ENCODE assay signal across 22 cellular contexts in the genomic region with DNA sequence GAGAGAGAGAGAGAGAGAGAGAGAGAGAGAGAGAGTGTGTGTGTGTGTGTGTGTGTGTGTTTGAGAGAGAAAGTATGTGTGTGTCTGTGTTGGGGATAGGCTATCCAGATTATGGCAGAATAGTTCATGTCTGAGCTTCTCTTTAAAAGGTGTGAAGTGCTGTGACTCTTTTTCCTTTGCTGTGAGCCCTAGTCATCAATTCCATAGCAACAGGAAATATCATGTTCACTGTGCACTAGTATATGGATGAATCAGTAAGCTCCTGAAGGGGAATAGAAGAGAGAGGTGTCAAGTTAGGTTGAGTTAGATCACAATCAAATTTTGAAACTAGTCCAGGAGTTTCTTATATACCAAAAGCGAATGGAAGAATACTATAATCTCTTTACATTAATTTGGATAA.
A peak's percentile ranks its signal among the peaks of the same experiment; 100 is the strongest.
DNase-seq lines count a peak whose midpoint lies in the region; ATAC-seq and TF ChIP-seq lines count a peak whose summit lies in the region.
"Had no signal": no experiment of that assay in that cellular context is flagged by ENCODE, and none has a peak within 500 bp of the region (broad histone marks: within the 10 kb centered on the region; RNA-seq: fewer than 3 reads in every experiment).

No MANE protein-coding gene starts in this region.

- peaks cover 11% of the 10 kb centered on the region for H3K4me1 Mint-ChIP-seq in MCF 10A (ENCODE audit: insufficient read depth, unreplicated experiment)
- no peaks in the 10 kb centered on the region for H3K4me1 Mint-ChIP-seq in activated CD8-positive, alpha-beta memory T cell treated with anti-CD3 and anti-CD28 coated beads, Interleukin-2, amount 10 ng/mL, durations not matched to agents 7 days and 5 days
- H3K4me1 Mint-ChIP-seq: central memory CD8-positive, alpha-beta T cell; stimulated activated naive CD8-positive, alpha-beta T cell treated with anti-CD3 and anti-CD28 coated beads, Interleukin-15, amount 100 ng/mL, for 72 hours had no signal

- no peak for TF ChIP-seq CTCF in mammary epithelial cell (conservative IDR thresholded peaks at IDR 0.05 in 1 of 2, IDR thresholded peaks at IDR 0.05 in 1 of 2; ENCODE audit: extremely low read depth in 1 of 2, insufficient read depth in 1 of 2, low read depth in 1 of 2, low read length in 2 of 2)
- no peak for TF ChIP-seq CTCF in MCF 10A (IDR thresholded peaks at IDR 0.05; ENCODE audit: unreplicated experiment)
- no peak for TF ChIP-seq CTCF in fibroblast of lung (conservative IDR thresholded peaks at IDR 0.05 in 1 of 2, IDR thresholded peaks at IDR 0.05 in 1 of 2; ENCODE audit: low read depth in 1 of 2, low read length in 2 of 2)

- H3K36me3 ChIP-seq in mammary epithelial cell (ENCODE audit: insufficient read depth, low read length) (no peaks in the 10 kb centered on the region), fibroblast of lung (ENCODE audit: control insufficient read depth, insufficient read depth, low read length) (no peaks in the 10 kb centered on the region)
- H3K36me3 ChIP-seq: lower lobe of right lung, upper lobe of right lung had no signal

- DNase-seq in mammary epithelial cell (peak; percentile 71), MCF 10A (ENCODE audit: unreplicated experiment) (no peak), fibroblast of lung (ENCODE audit: low read depth in 2 of 2) (peak; percentile 22 to 68), stromal cell of bone marrow (ENCODE audit: low read depth) (peak; percentile 30)
- no peak for DNase-seq in activated CD8-positive, alpha-beta memory T cell treated with anti-CD3 and anti-CD28 coated beads, Interleukin-2, amount 10 ng/mL, durations not matched to agents 7 days and 5 days
- DNase-seq: CD4-positive, alpha-beta T cell; DMS153; KG1; lower lobe of right lung; NCI-H1105 treated with DMSO at 0.1 percent for 48 hours; NCI-H2171 treated with DMSO at 0.1 percent for 48 hours; NK-92 treated with Interleukin-12 subunit alpha and Interleukin-12 subunit beta, amount 100 ng/mL, for 24 hours; RPMI8226; stimulated activated CD4-positive, alpha-beta T cell treated with anti-CD3 and anti-CD28 coated beads, Interleukin-2, amount 100 ng/mL, for 24 hours; stimulated activated naive CD8-positive, alpha-beta T cell treated with anti-CD3 and anti-CD28 coated beads, Interleukin-15, amount 100 ng/mL, for 72 hours; upper lobe of right lung had no signal

- intact Hi-C loops in mammary epithelial cell (cut with micrococcal nuclease), result no loop called here
- intact Hi-C loops in MCF 10A (cut with micrococcal nuclease), result no loop called here

- H3K4me3 Mint-ChIP-seq in MCF 10A (ENCODE audit: unreplicated experiment), result no peak overlapping the region
- no peak overlapping the region for H3K4me3 Mint-ChIP-seq in activated CD8-positive, alpha-beta memory T cell treated with anti-CD3 and anti-CD28 coated beads, Interleukin-2, amount 10 ng/mL, durations not matched to agents 7 days and 5 days
- H3K4me3 Mint-ChIP-seq: CD4-positive, alpha-beta T cell; central memory CD8-positive, alpha-beta T cell; stimulated activated naive CD8-positive, alpha-beta T cell treated with anti-CD3 and anti-CD28 coated beads, Interleukin-15, amount 100 ng/mL, for 72 hours had no signal

- H3K9me3 Mint-ChIP-seq in MCF 10A (ENCODE audit: unreplicated experiment), result no peaks in the 10 kb centered on the region
- H3K9me3 Mint-ChIP-seq in activated CD8-positive, alpha-beta memory T cell treated with anti-CD3 and anti-CD28 coated beads, Interleukin-2, amount 10 ng/mL, durations not matched to agents 7 days and 5 days (ENCODE audit: low read depth), result no peaks in the 10 kb centered on the region
- H3K9me3 Mint-ChIP-seq: stimulated activated naive CD8-positive, alpha-beta T cell treated with anti-CD3 and anti-CD28 coated beads, Interleukin-15, amount 100 ng/mL, for 72 hours had no signal

- H3K79me2 ChIP-seq in mammary epithelial cell (ENCODE audit: insufficient read depth, low read length), result no peaks in the 10 kb centered on the region
- H3K79me2 ChIP-seq in fibroblast of lung (ENCODE audit: control insufficient read depth, insufficient read depth, low read length), result no peaks in the 10 kb centered on the region

- H3K4me1 ChIP-seq in mammary epithelial cell (ENCODE audit: insufficient read depth, low read length) (no peaks in the 10 kb centered on the region), fibroblast of lung (ENCODE audit: control insufficient read depth, extremely low read depth, insufficient read depth, low read length) (peaks cover 4% of the 10 kb centered on the region)
- H3K4me1 ChIP-seq: A549, lower lobe of right lung, upper lobe of right lung had no signal

- POLR2A ChIA-PET in MCF 10A (lab: Yijun Ruan, JAX), result interaction anchor here (0.8 kb wide), 1 partner anchor 21 kb away, joined by 4 read pairs; no protein-coding TSS in a partner anchor

- H3K9ac ChIP-seq in mammary epithelial cell (ENCODE audit: insufficient read depth, low read length), result no peak overlapping the region
- H3K9ac ChIP-seq in fibroblast of lung (ENCODE audit: insufficient read depth, low read length), result no peak overlapping the region

- no peak overlapping the region for H3K27ac ChIP-seq in mammary epithelial cell (ENCODE audit: insufficient read depth, low read depth, low read length)
- no peak overlapping the region for H3K27ac ChIP-seq in fibroblast of lung (ENCODE audit: insufficient read depth, low read length)
- H3K27ac ChIP-seq: A549, lower lobe of right lung, upper lobe of right lung had no signal

- no peaks in the 10 kb centered on the region for H3K36me3 Mint-ChIP-seq in MCF 10A (ENCODE audit: insufficient read depth, unreplicated experiment)
- no peaks in the 10 kb centered on the region for H3K36me3 Mint-ChIP-seq in activated CD8-positive, alpha-beta memory T cell treated with anti-CD3 and anti-CD28 coated beads, Interleukin-2, amount 10 ng/mL, durations not matched to agents 7 days and 5 days

- H4K20me1 ChIP-seq in mammary epithelial cell (ENCODE audit: insufficient read depth, low read length), result no peaks in the 10 kb centered on the region
- no peaks in the 10 kb centered on the region for H4K20me1 ChIP-seq in fibroblast of lung (ENCODE audit: control insufficient read depth, extremely low read depth, insufficient read depth, low read length)

- ATAC-seq in SK-N-SH treated with all-trans-retinoic acid at 6 μM for 48 hours (peak; percentile 81), HG02970 (IDR thresholded peaks at IDR 0.05; ENCODE audit: low FRiP score, unreplicated experiment) (no peak), HG02642 (IDR thresholded peaks at IDR 0.05; ENCODE audit: poor library complexity, unreplicated experiment) (no peak)
- ATAC-seq in activated CD8-positive, alpha-beta memory T cell treated with anti-CD3 and anti-CD28 coated beads, Interleukin-2, amount 10 ng/mL, durations not matched to agents 7 days and 5 days, result no peak
- ATAC-seq: A549; lower lobe of right lung; sciatic nerve; stimulated activated naive CD8-positive, alpha-beta T cell treated with anti-CD3 and anti-CD28 coated beads, Interleukin-15, amount 100 ng/mL, for 72 hours; upper lobe of right lung had no signal

- dilution Hi-C loops in mammary epithelial cell (cut with HindIII; ENCODE audit: low sequenced_read_pairs), result no loop called here

- no TSS peak for BruUV-seq in mammary epithelial cell (replicated peaks; lab: Mats Ljungman, UMichigan)
- no TSS peak for BruUV-seq in MCF 10A (replicated peaks; lab: Mats Ljungman, UMichigan)

- no peaks in the 10 kb centered on the region for H3K9me3 ChIP-seq in mammary epithelial cell (replicated peaks; ENCODE audit: insufficient read depth, low read length)
- no peaks in the 10 kb centered on the region for H3K9me3 ChIP-seq in fibroblast of lung (ENCODE audit: control insufficient read depth, insufficient read depth, low read depth, low read length)
- H3K9me3 ChIP-seq: A549, lower lobe of right lung, upper lobe of right lung had no signal

- H2AFZ ChIP-seq in mammary epithelial cell (ENCODE audit: low read depth, low read length) (no peak overlapping the region), fibroblast of lung (ENCODE audit: low read length) (no peak overlapping the region)

- in situ Hi-C loops in mammary epithelial cell (cut with MboI; ENCODE audit: low sequenced_read_pairs in 2 of 2), result no loop called here

- H3K27me3 Mint-ChIP-seq in MCF 10A (ENCODE audit: insufficient read depth, unreplicated experiment), result no peaks in the 10 kb centered on the region
- no peaks in the 10 kb centered on the region for H3K27me3 Mint-ChIP-seq in activated CD8-positive, alpha-beta memory T cell treated with anti-CD3 and anti-CD28 coated beads, Interleukin-2, amount 10 ng/mL, durations not matched to agents 7 days and 5 days
- H3K27me3 Mint-ChIP-seq: CD4-positive, alpha-beta T cell; central memory CD8-positive, alpha-beta T cell; stimulated activated naive CD8-positive, alpha-beta T cell treated with anti-CD3 and anti-CD28 coated beads, Interleukin-15, amount 100 ng/mL, for 72 hours had no signal

- H3K27ac Mint-ChIP-seq in MCF 10A (ENCODE audit: low read depth, unreplicated experiment), result no peak overlapping the region
- H3K27ac Mint-ChIP-seq in activated CD8-positive, alpha-beta memory T cell treated with anti-CD3 and anti-CD28 coated beads, Interleukin-2, amount 10 ng/mL, durations not matched to agents 7 days and 5 days, result no peak overlapping the region
- H3K27ac Mint-ChIP-seq: CD4-positive, alpha-beta T cell; stimulated activated naive CD8-positive, alpha-beta T cell treated with anti-CD3 and anti-CD28 coated beads, Interleukin-15, amount 100 ng/mL, for 72 hours had no signal

- WGBS in mammary epithelial cell (ENCODE audit: low coverage, missing lambda C conversion rate), result 86% methylated on average over 1 of the region's 1 CpG

- H3K4me3 ChIP-seq in mammary epithelial cell (replicated peaks in 1 of 3; ENCODE audit: insufficient read depth in 1 of 3, low read depth in 2 of 3, low read length in 3 of 3) (no peak overlapping the region), fibroblast of lung (replicated peaks in 1 of 4; ENCODE audit: control extremely low read depth in 1 of 4, insufficient read depth in 1 of 4, low read depth in 3 of 4, low read length in 4 of 4) (no peak overlapping the region)
- H3K4me3 ChIP-seq: A549, lower lobe of right lung, upper lobe of right lung had no signal

- CTCF ChIA-PET in mammary epithelial cell (lab: Charles Lee; ENCODE audit: low non-redundant PET) (interaction anchor here (0.7 kb wide), 1 partner anchor 18 kb away, joined by 3 read pairs; no protein-coding TSS in a partner anchor), MCF 10A (lab: Yijun Ruan, JAX) (no interaction called here)
- CTCF ChIA-PET in activated CD8-positive, alpha-beta memory T cell treated with anti-CD3 and anti-CD28 coated beads, Interleukin-2, amount 10 ng/mL, durations not matched to agents 7 days and 5 days (lab: Charles Lee), result no interaction called here

- H3K4me2 ChIP-seq in mammary epithelial cell (ENCODE audit: insufficient read depth, low read depth, low read length), result no peak overlapping the region
- H3K4me2 ChIP-seq in fibroblast of lung (ENCODE audit: extremely low read depth, insufficient read depth, low read length), result no peak overlapping the region
- H3K4me2 ChIP-seq: A549 had no signal

- no peaks in the 10 kb centered on the region for H3K27me3 ChIP-seq in mammary epithelial cell (ENCODE audit: insufficient read depth, low read length)
- no peaks in the 10 kb centered on the region for H3K27me3 ChIP-seq in fibroblast of lung (ENCODE audit: control insufficient read depth, insufficient read depth, low read length)
- H3K27me3 ChIP-seq: upper lobe of right lung had no signal

TF ChIP-seq in SK-N-SH treated with all-trans-retinoic acid at 6 μM for 48 hours, 23 proteins besides CTCF, POLR2A, EP300 and RAD21 (continues in another document):
- no peak for TF ChIP-seq PPARA (CRISPR knock-in tag; IDR thresholded peaks at IDR 0.05; ENCODE audit: borderline replicate concordance)

Comparison
In these comparisons a context has a peak if more than half of its experiments do, and no peak if none do; other contexts are left out.
1. DNase-seq: peak in mammary epithelial cell (single experiment), fibroblast of lung (2 of 2) and stromal cell of bone marrow (single experiment); none in MCF 10A (single experiment) and activated CD8-positive, alpha-beta memory T cell treated with anti-CD3 and anti-CD28 coated beads, Interleukin-2, amount 10 ng/mL, durations not matched to agents 7 days and 5 days (single experiment).